Comparison of ENCODE assay signal across 10 cellular contexts in genomic region chr12:48002179-48002601, GRCh38. TPM values are rescaled to one million over a fixed set of nuclear protein-coding genes. Genes with fewer than 3 reads are reported as not detected.
A peak's percentile ranks its signal among the peaks of the same experiment; 100 is the strongest.
DNase-seq lines count a peak whose midpoint lies in the region; ATAC-seq, FAIRE-seq and TF ChIP-seq lines count a peak whose summit lies in the region.
"Had no signal": no experiment of that assay in that cellular context is flagged by ENCODE, and none has a peak within 500 bp of the region (broad histone marks: within the 10 kb centered on the region; RNA-seq: fewer than 3 reads in every experiment).

No MANE protein-coding gene starts in this region.

- TF ChIP-seq EP300 in HepG2 (IDR thresholded peaks at IDR 0.05; ENCODE audit: low read depth in 2 of 2, low read length in 2 of 2) = no peak
- TF ChIP-seq EP300 in HepG2 (CRISPR knock-in tag; IDR thresholded peaks at IDR 0.05; ENCODE audit: borderline replicate concordance) = no peak

- TF ChIP-seq CTCF in HepG2 (CRISPR knock-in tag; IDR thresholded peaks at IDR 0.05) (no peak), right lobe of liver (IDR thresholded peaks at IDR 0.05) (no peak)

- H2AFZ ChIP-seq in HepG2 (ENCODE audit: low read length) = no peak overlapping the region
- no peak overlapping the region for H2AFZ ChIP-seq in mesenchymal stem cell (ENCODE audit: low read depth, low read length)

- H3K27me3 ChIP-seq in HepG2 (ENCODE audit: control insufficient read depth in 1 of 2, insufficient read depth in 2 of 2, low read length in 2 of 2) = peaks cover 6 to 53% of the 10 kb centered on the region in 2 experiments
- H3K27me3 ChIP-seq in right lobe of liver = peaks cover 0 to 43% of the 10 kb centered on the region in 2 donors
- peaks cover 77% of the 10 kb centered on the region for H3K27me3 ChIP-seq in adipocyte (replicated peaks; ENCODE audit: control insufficient read depth, insufficient read depth, low read length)
- peaks cover 87 to 94% of the 10 kb centered on the region in 2 experiments for H3K27me3 ChIP-seq in mesenchymal stem cell (ENCODE audit: control insufficient read depth in 1 of 2, insufficient read depth in 1 of 2, low read length in 2 of 2)
- no peaks in the 10 kb centered on the region for H3K27me3 ChIP-seq in aorta (ENCODE audit: control insufficient read depth in 1 of 2, insufficient read depth in 2 of 2, low read length in 1 of 2)

- no peak overlapping the region for H2AK5ac ChIP-seq in mesenchymal stem cell (ENCODE audit: low read length, severe bottlenecking)

- no peak overlapping the region for H4K8ac ChIP-seq in mesenchymal stem cell (ENCODE audit: low read length)

- FAIRE-seq in HepG2 (lab: Jason Lieb, UNC) = no peak
- FAIRE-seq: GM12878 had no signal

- H3K36me3 ChIP-seq in HepG2 (replicated peaks in 1 of 2; ENCODE audit: control insufficient read depth in 1 of 2, insufficient read depth in 2 of 2, low read length in 2 of 2) (no peaks in the 10 kb centered on the region), right lobe of liver (no peaks in the 10 kb centered on the region), adipocyte (ENCODE audit: control insufficient read depth, insufficient read depth, low read length, severe bottlenecking) (no peaks in the 10 kb centered on the region), mesenchymal stem cell (ENCODE audit: control insufficient read depth in 1 of 2, insufficient read depth in 2 of 2, low read depth in 1 of 2, low read length in 2 of 2) (no peaks in the 10 kb centered on the region), aorta (ENCODE audit: control insufficient read depth in 1 of 2, insufficient read depth in 2 of 2, low read length in 1 of 2) (no peaks in the 10 kb centered on the region)

- in situ Hi-C loops in HepG2 (cut with HindIII; ENCODE audit: extremely low pct_ligation_motif_present, low pct_unique_long_range_greater_than_20kb) = no loop called here

- no peak overlapping the region for H3K9ac ChIP-seq in HepG2 (ENCODE audit: insufficient read depth, low read depth, low read length)
- no peak overlapping the region for H3K9ac ChIP-seq in adipocyte (ENCODE audit: low read length)
- H3K9ac ChIP-seq in mesenchymal stem cell (ENCODE audit: low read length) = peak overlapping the region; percentile 74

- H3K9me3 ChIP-seq in HepG2 (ENCODE audit: low read length) = no peaks in the 10 kb centered on the region
- no peaks in the 10 kb centered on the region for H3K9me3 ChIP-seq in right lobe of liver
- no peaks in the 10 kb centered on the region for H3K9me3 ChIP-seq in adipocyte (ENCODE audit: control insufficient read depth, low read length)
- no peaks in the 10 kb centered on the region for H3K9me3 ChIP-seq in mesenchymal stem cell (ENCODE audit: control insufficient read depth, low read length)
- no peaks in the 10 kb centered on the region for H3K9me3 ChIP-seq in aorta (ENCODE audit: control insufficient read depth, low read length)

- no peak for DNase-seq in HepG2 (ENCODE audit: low spot score)
- DNase-seq in right lobe of liver = no peak
- DNase-seq in adipocyte (ENCODE audit: low read depth) = peak; percentile 32
- DNase-seq in mesenchymal stem cell = no peak
- DNase-seq in aorta = no peak
- DNase-seq in NCI-H524 treated with DMSO at 0.1 percent for 48 hours (lab: John Stamatoyannopoulos, UW) = no peak

- no peak overlapping the region for H2BK120ac ChIP-seq in mesenchymal stem cell (ENCODE audit: low read depth, low read length)

- no peaks in the 10 kb centered on the region for H3K79me2 ChIP-seq in HepG2 (ENCODE audit: insufficient read depth, low read length)

- H4K20me1 ChIP-seq in HepG2 (ENCODE audit: insufficient read depth, low read length) = no peaks in the 10 kb centered on the region

- H2BK5ac ChIP-seq in mesenchymal stem cell (ENCODE audit: low read depth, low read length, poor library complexity, severe bottlenecking) = no peak overlapping the region

- H3K79me1 ChIP-seq in mesenchymal stem cell (replicated peaks; ENCODE audit: low read length, poor library complexity, severe bottlenecking) = no peaks in the 10 kb centered on the region

- H3K27ac ChIP-seq in HepG2 (ENCODE audit: extremely low read length, insufficient read depth, low read length) = no peak overlapping the region
- H3K27ac ChIP-seq in right lobe of liver = no peak overlapping the region
- H3K27ac ChIP-seq in mesenchymal stem cell (ENCODE audit: low read length, poor library complexity, severe bottlenecking) = no peak overlapping the region
- H3K27ac ChIP-seq in aorta (ENCODE audit: low read depth in 1 of 2, low read length in 2 of 2) = no peak overlapping the region

- no peak overlapping the region for H2BK15ac ChIP-seq in mesenchymal stem cell (ENCODE audit: low read depth, poor library complexity, severe bottlenecking)

- H2BK12ac ChIP-seq in mesenchymal stem cell (ENCODE audit: low read length in 2 of 2) = no peak overlapping the region

- no peak overlapping the region for H3K18ac ChIP-seq in mesenchymal stem cell (ENCODE audit: low read depth in 1 of 2, low read length in 2 of 2)

- under 1% methylated on average over 18 of the region's 20 CpGs for WGBS in HepG2 (ENCODE audit: low lambda C conversion rate)
- WGBS in right lobe of liver (ENCODE audit: insufficient coverage, low coverage, low lambda C conversion rate, missing lambda C conversion rate) = 15% methylated on average over 14 of the region's 20 CpGs
- 2% methylated on average over 20 of the region's 20 CpGs for WGBS in mesenchymal stem cell
- WGBS in aorta, 2 donors = 1 to 2% methylated on average over 20 of the region's 20 CpGs

- CTCF ChIA-PET in HepG2 (lab: Yijun Ruan, JAX; ENCODE audit: low intra/inter-chr PET ratio, low total read pairs) = no interaction called here

- ATAC-seq in HepG2 (no peak), right lobe of liver (no peak), aorta (ENCODE audit: low FRiP score) (no peak), HG02642 (IDR thresholded peaks at IDR 0.05; ENCODE audit: poor library complexity, unreplicated experiment) (no peak), GM21367 (IDR thresholded peaks at IDR 0.05; ENCODE audit: unreplicated experiment) (no peak)
- ATAC-seq: GM12878 had no signal

- H3K4me2 ChIP-seq in HepG2 (ENCODE audit: low read depth, low read length) = peak overlapping the region; percentile 73
- H3K4me2 ChIP-seq in mesenchymal stem cell (ENCODE audit: low read length, poor library complexity, severe bottlenecking) = peak overlapping the region; percentile 88

- TF ChIP-seq POLR2A in HepG2 (IDR thresholded peaks at IDR 0.05; ENCODE audit: insufficient read depth in 1 of 2, low read depth in 2 of 2, low read length in 2 of 2) (no peak), right lobe of liver (IDR thresholded peaks at IDR 0.05) (no peak)

- intact Hi-C loops in HepG2 (cut with micrococcal nuclease; ENCODE audit: unreplicated experiment) = loop anchor here (2.0 to 10.0 kb wide), 2 partner anchors 61 to 103 kb away; partner anchors contain the start of gene SENP1
- intact Hi-C loops in right lobe of liver (cut with DNase I) = no loop called here
- intact Hi-C loops in aorta (cut with DNase I) = no loop called here

- H3K4ac ChIP-seq in mesenchymal stem cell (ENCODE audit: low read depth in 1 of 2, low read length in 2 of 2) = no peak overlapping the region

- TF ChIP-seq RAD21 in HepG2 (CRISPR knock-in tag; IDR thresholded peaks at IDR 0.05) = no peak

- BruUV-seq in HepG2 (replicated peaks; lab: Mats Ljungman, UMichigan) = no TSS peak

- H3K4me3 ChIP-seq in HepG2 (replicated peaks in 1 of 3; ENCODE audit: insufficient read depth in 1 of 3, low read depth in 2 of 3, low read length in 3 of 3) = peak overlapping the region; percentile 12 to 64 (median 38); a peak in 4 of 6 replicates
- peak overlapping the region in 1 of 3 donors; percentile 13 for H3K4me3 ChIP-seq in right lobe of liver
- H3K4me3 ChIP-seq in adipocyte (ENCODE audit: low read length) = peak overlapping the region; percentile 84
- peak overlapping the region in 1 of 2 experiments; percentile 84 for H3K4me3 ChIP-seq in mesenchymal stem cell (ENCODE audit: insufficient read depth in 1 of 2, low read depth in 1 of 2, low read length in 2 of 2)
- peak overlapping the region; percentile 37 to 49 for H3K4me3 ChIP-seq in aorta (ENCODE audit: low read length in 2 of 2)
- H3K4me3 ChIP-seq: GM12878 had no signal

- peaks cover 51% of the 10 kb centered on the region for H3K4me1 ChIP-seq in HepG2 (ENCODE audit: insufficient read depth, low read length)
- peaks cover 0 to 39% (median 0%) of the 10 kb centered on the region in 4 donors for H3K4me1 ChIP-seq in right lobe of liver
- peaks cover 30% of the 10 kb centered on the region for H3K4me1 ChIP-seq in adipocyte (ENCODE audit: control insufficient read depth, insufficient read depth, low read length)
- peaks cover 40% of the 10 kb centered on the region for H3K4me1 ChIP-seq in mesenchymal stem cell (ENCODE audit: control insufficient read depth, insufficient read depth, low read depth, low read length)
- H3K4me1 ChIP-seq in aorta (ENCODE audit: control insufficient read depth in 1 of 2, insufficient read depth in 2 of 2, low read length in 2 of 2) = no peaks in the 10 kb centered on the region

- no peak overlapping the region for H3K23ac ChIP-seq in mesenchymal stem cell (ENCODE audit: low read length in 2 of 2)

- H4K91ac ChIP-seq in mesenchymal stem cell (ENCODE audit: low read length) = no peak overlapping the region

- H3K14ac ChIP-seq in mesenchymal stem cell (ENCODE audit: low read length in 2 of 2) = no peak overlapping the region

- POLR2A ChIA-PET in HepG2 (lab: Yijun Ruan, JAX) = no interaction called here

RNA-seq across cellular contexts. Expression of gene COL2A1, which starts 2.1 kb away (rescaled TPM):
- 9.2 and 38.3 TPM in 2 replicates for total RNA-seq in HepG2 (2016; rRNA removed; fragmentation: Illumina TruSeq; extraction: Trizol)
- 1.1 and 3.1 TPM in 2 replicates for total RNA-seq in HepG2 (2016; cell fraction: cytosol; rRNA removed; fragmentation: Illumina TruSeq; extraction: Trizol; ENCODE audit: low read depth)
- total RNA-seq in HepG2 (2016; cell fraction: insoluble cytoplasmic fraction; rRNA removed; fragmentation: Illumina TruSeq; extraction: Trizol) = 6.6 and 41.7 TPM in 2 replicates
- 3.6 and 4.1 TPM in 2 replicates for total RNA-seq in HepG2 (2016; cell fraction: membrane; rRNA removed; fragmentation: Illumina TruSeq; extraction: Trizol)
- 44.6 and 58.3 TPM in 2 replicates for total RNA-seq in HepG2 (2016; cell fraction: nucleus; rRNA removed; fragmentation: Illumina TruSeq; extraction: Trizol)
- 7.4 and 9.8 TPM in 2 replicates for polyA plus RNA-seq in HepG2 (2011; rRNA removed)
- polyA plus RNA-seq in HepG2 (2011; cell fraction: cytosol; rRNA removed) = 4.1 and 4.4 TPM in 2 replicates
- 113 and 136 TPM in 2 replicates for polyA plus RNA-seq in HepG2 (2011; cell fraction: nucleus; rRNA removed)
- 7.6 and 8.6 TPM in 2 replicates for polyA plus RNA-seq in HepG2 (2012)
- polyA plus RNA-seq in HepG2 (2016; cell fraction: cytosol; fragmentation: Illumina TruSeq; extraction: Trizol; ENCODE audit: low read depth) = 0.91 and 1.3 TPM in 2 replicates
- polyA plus RNA-seq in HepG2 (2016; cell fraction: insoluble cytoplasmic fraction; fragmentation: Illumina TruSeq; extraction: Trizol; ENCODE audit: low read depth) = 5.7 and 8.4 TPM in 2 replicates
- polyA plus RNA-seq in HepG2 (2016; cell fraction: membrane; fragmentation: Illumina TruSeq; extraction: Trizol; ENCODE audit: low read depth) = 1.5 and 2.1 TPM in 2 replicates
- polyA plus RNA-seq in HepG2 (2016; cell fraction: nucleus; fragmentation: Illumina TruSeq; extraction: Trizol; ENCODE audit: insufficient read depth, low read depth) = 114 and 115 TPM in 2 replicates
- polyA minus RNA-seq in HepG2 (2011; rRNA and poly(A)+ RNA removed; ENCODE audit: low replicate concordance) = 7.1 TPM in 1 of 2 replicates, not detected in the other
- polyA minus RNA-seq in HepG2 (2011; cell fraction: cytosol; rRNA and poly(A)+ RNA removed) = 4.7 and 7.3 TPM in 2 replicates
- polyA minus RNA-seq in HepG2 (2011; cell fraction: nucleus; rRNA and poly(A)+ RNA removed) = 12.5 and 15.2 TPM in 2 replicates
- not detected for total RNA-seq in right lobe of liver
- polyA plus RNA-seq in mesenchymal stem cell (2013, experiment 1 of 2) = 0.06 TPM
- polyA plus RNA-seq in mesenchymal stem cell (2013, experiment 2 of 2) = 0.11 TPM
- not detected for total RNA-seq in aorta
- not detected for polyA plus RNA-seq in aorta
- total RNA-seq: RPMI7951 had no signal

RNA-seq across cellular contexts. Expression of gene TMEM106C, which starts 38.8 kb away (rescaled TPM):
- total RNA-seq in HepG2 (2016; rRNA removed; fragmentation: Illumina TruSeq; extraction: Trizol) (132 and 134 TPM in 2 replicates), right lobe of liver (10 to 100 TPM; 13.8 to 55.6 (median 34.7) TPM), aorta (10 to 100 TPM; 56.3 to 70.0 TPM)
- total RNA-seq in HepG2 (2016; cell fraction: cytosol; rRNA removed; fragmentation: Illumina TruSeq; extraction: Trizol; ENCODE audit: low read depth) = 140 and 199 TPM in 2 replicates
- 131 and 142 TPM in 2 replicates for total RNA-seq in HepG2 (2016; cell fraction: insoluble cytoplasmic fraction; rRNA removed; fragmentation: Illumina TruSeq; extraction: Trizol)
- total RNA-seq in HepG2 (2016; cell fraction: membrane; rRNA removed; fragmentation: Illumina TruSeq; extraction: Trizol) = 222 and 263 TPM in 2 replicates
- total RNA-seq in HepG2 (2016; cell fraction: nucleus; rRNA removed; fragmentation: Illumina TruSeq; extraction: Trizol) = 69.5 and 82.9 TPM in 2 replicates
- polyA plus RNA-seq in HepG2 (2011; rRNA removed) (191 and 192 TPM in 2 replicates), aorta (100 to 1,000 TPM in 1 of 2 donors, 10 to 100 TPM in 1; 68.9 to 220 TPM)
- polyA plus RNA-seq in HepG2 (2011; cell fraction: cytosol; rRNA removed) = 141 and 173 TPM in 2 replicates
- polyA plus RNA-seq in HepG2 (2011; cell fraction: nucleus; rRNA removed) = 103 and 125 TPM in 2 replicates
- polyA plus RNA-seq in HepG2 (2012) = 67.2 and 83.0 TPM in 2 replicates
- 208 and 285 TPM in 2 replicates for polyA plus RNA-seq in HepG2 (2016; cell fraction: cytosol; fragmentation: Illumina TruSeq; extraction: Trizol; ENCODE audit: low read depth)
- 129 and 148 TPM in 2 replicates for polyA plus RNA-seq in HepG2 (2016; cell fraction: insoluble cytoplasmic fraction; fragmentation: Illumina TruSeq; extraction: Trizol; ENCODE audit: low read depth)
- polyA plus RNA-seq in HepG2 (2016; cell fraction: membrane; fragmentation: Illumina TruSeq; extraction: Trizol; ENCODE audit: low read depth) = 221 and 275 TPM in 2 replicates
- 107 and 122 TPM in 2 replicates for polyA plus RNA-seq in HepG2 (2016; cell fraction: nucleus; fragmentation: Illumina TruSeq; extraction: Trizol; ENCODE audit: insufficient read depth, low read depth)
- polyA minus RNA-seq in HepG2 (2011; rRNA and poly(A)+ RNA removed; ENCODE audit: low replicate concordance) = 179 and 1,095 TPM in 2 replicates
- polyA minus RNA-seq in HepG2 (2011; cell fraction: cytosol; rRNA and poly(A)+ RNA removed) = 43.2 and 44.5 TPM in 2 replicates
- 81.1 and 92.5 TPM in 2 replicates for polyA minus RNA-seq in HepG2 (2011; cell fraction: nucleus; rRNA and poly(A)+ RNA removed)
- polyA plus RNA-seq in mesenchymal stem cell (2013, experiment 1 of 2) = 39.2 TPM
- 39.7 TPM for polyA plus RNA-seq in mesenchymal stem cell (2013, experiment 2 of 2)
